Comparison of ENCODE assay signal across 1 cellular context in the genomic region with DNA sequence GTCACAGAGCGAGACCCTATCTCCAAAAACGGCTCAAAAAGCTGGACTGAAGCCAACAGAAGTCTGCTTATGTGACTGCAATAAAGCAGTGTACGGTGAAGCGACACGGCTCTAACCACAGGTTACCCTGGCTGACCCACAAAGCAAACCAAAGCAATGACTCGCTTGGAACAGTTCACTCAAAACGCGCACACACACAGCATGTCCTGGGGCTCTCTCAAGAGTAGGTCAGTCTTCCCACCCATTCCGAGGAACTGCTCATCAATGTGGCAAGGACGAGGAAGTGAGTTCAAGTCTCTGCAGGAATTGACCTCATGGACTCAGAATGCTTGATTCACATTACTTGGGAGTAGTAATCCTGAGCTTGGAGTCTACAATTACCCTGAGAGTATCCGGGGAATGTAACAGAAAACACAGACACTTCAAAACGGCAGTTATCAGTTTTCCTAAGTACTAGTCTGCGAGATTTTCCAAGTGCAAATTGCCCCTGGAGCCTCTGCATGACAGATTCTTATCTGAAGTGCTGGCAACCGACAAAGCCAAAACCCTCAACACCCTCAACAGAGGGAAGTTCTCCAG.
TF ChIP-seq lines count a peak whose summit lies in the region.

No MANE protein-coding gene starts in this region.

TF ChIP-seq in SK-N-SH treated with all-trans-retinoic acid at 6 μM for 48 hours, 23 proteins besides CTCF, POLR2A, EP300 and RAD21 (continued from another document):
- TF ChIP-seq, protein P1, sequence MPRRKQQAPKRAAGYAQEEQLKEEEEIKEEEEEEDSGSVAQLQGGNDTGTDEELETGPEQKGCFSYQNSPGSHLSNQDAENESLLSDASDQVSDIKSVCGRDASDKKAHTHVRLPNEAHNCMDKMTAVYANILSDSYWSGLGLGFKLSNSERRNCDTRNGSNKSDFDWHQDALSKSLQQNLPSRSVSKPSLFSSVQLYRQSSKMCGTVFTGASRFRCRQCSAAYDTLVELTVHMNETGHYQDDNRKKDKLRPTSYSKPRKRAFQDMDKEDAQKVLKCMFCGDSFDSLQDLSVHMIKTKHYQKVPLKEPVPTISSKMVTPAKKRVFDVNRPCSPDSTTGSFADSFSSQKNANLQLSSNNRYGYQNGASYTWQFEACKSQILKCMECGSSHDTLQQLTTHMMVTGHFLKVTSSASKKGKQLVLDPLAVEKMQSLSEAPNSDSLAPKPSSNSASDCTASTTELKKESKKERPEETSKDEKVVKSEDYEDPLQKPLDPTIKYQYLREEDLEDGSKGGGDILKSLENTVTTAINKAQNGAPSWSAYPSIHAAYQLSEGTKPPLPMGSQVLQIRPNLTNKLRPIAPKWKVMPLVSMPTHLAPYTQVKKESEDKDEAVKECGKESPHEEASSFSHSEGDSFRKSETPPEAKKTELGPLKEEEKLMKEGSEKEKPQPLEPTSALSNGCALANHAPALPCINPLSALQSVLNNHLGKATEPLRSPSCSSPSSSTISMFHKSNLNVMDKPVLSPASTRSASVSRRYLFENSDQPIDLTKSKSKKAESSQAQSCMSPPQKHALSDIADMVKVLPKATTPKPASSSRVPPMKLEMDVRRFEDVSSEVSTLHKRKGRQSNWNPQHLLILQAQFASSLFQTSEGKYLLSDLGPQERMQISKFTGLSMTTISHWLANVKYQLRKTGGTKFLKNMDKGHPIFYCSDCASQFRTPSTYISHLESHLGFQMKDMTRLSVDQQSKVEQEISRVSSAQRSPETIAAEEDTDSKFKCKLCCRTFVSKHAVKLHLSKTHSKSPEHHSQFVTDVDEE (CRISPR knock-in tag; IDR thresholded peaks at IDR 0.05), result no peak
